ENCODE assay signal across 15 cellular contexts in the genomic region with DNA sequence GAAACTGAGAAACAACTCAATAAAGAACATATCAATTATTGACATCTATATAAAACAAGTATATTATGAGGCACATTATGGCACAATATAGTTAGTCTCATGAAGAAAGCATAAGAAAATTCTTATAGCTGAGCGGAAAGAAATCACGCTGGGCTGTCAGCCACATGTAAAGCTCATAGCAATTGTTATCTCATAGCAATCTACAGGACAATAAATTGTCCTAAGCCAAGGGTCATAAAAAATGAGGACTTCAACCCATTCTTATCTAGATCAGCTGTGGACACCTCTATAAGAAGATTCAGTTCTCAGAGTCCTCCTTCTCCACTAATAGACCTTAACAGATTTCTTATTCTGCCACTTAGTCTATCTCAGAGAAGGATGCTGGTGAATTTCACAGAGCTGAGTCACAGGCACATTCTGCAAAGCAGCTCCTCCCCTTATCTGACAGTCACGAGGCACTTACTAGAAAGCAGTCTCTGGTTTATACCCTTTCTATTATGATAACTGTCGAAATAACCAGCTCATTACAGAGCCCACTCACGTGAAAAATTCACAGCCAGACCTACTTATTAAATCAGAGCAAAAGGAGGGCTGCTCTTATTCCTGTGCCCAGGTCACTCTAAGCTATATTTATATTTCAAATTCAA.
DNase-seq lines count a peak whose midpoint lies in the region; ATAC-seq and TF ChIP-seq lines count a peak whose summit lies in the region.
"Had no signal": no experiment of that assay in that cellular context is flagged by ENCODE, and none has a peak within 500 bp of the region (broad histone marks: within the 10 kb centered on the region; RNA-seq: fewer than 3 reads in every experiment).

No MANE protein-coding gene starts in this region.

- H2AK5ac ChIP-seq in IMR-90 (ENCODE audit: low read depth, low read length): no peak overlapping the region

- POLR2A ChIA-PET in IMR-90 (lab: Charles Lee; ENCODE audit: unreplicated experiment) (no interaction called here), OCI-LY7 (lab: Charles Lee) (interaction anchor here (1.0 kb wide), 1 partner anchor 11 kb away, joined by 6 read pairs; no protein-coding TSS in a partner anchor)

- in situ Hi-C loops in IMR-90 (cut with MboI; ENCODE audit: low sequenced_read_pairs): no loop called here

- CTCF ChIA-PET in IMR-90 (lab: Yijun Ruan, JAX) (no interaction called here), OCI-LY7 (lab: Charles Lee; ENCODE audit: unreplicated experiment) (no interaction called here)

- no peak for TF ChIP-seq RAD21 in IMR-90 (IDR thresholded peaks at IDR 0.05; ENCODE audit: low read length)

- no peaks in the 10 kb centered on the region for H3K9me2 ChIP-seq in OCI-LY7 (ENCODE audit: insufficient read depth, low read length)

- intact Hi-C loops in IMR-90 (cut with micrococcal nuclease): no loop called here
- intact Hi-C loops in left colon (cut with DNase I, micrococcal nuclease): no loop called here
- intact Hi-C loops in OCI-LY7 (cut with micrococcal nuclease; ENCODE audit: unreplicated experiment): no loop called here

- BruUV-seq in IMR-90 (replicated peaks; lab: Mats Ljungman, UMichigan): no TSS peak
- no TSS peak for BruUV-seq in OCI-LY7 (replicated peaks; lab: Mats Ljungman, UMichigan)

- H3K4me2 ChIP-seq in IMR-90 (ENCODE audit: low read depth, low read length) (no peak overlapping the region), OCI-LY7 (ENCODE audit: low read length) (no peak overlapping the region)
- H3K4me2 ChIP-seq: GM23338 had no signal

- no peak overlapping the region for H3K56ac ChIP-seq in IMR-90 (ENCODE audit: extremely low read depth, insufficient read depth, low read length)

- no peak overlapping the region for H2AFZ ChIP-seq in IMR-90 (replicated peaks; ENCODE audit: low read length, poor library complexity)
- H2AFZ ChIP-seq in OCI-LY7 (ENCODE audit: low read length): no peak overlapping the region
- H2AFZ ChIP-seq: GM23338, parathyroid adenoma had no signal

- H3K36me3 ChIP-seq in IMR-90 (ENCODE audit: control insufficient read depth, insufficient read depth, low read length): no peaks in the 10 kb centered on the region
- H3K36me3 ChIP-seq in OCI-LY7 (ENCODE audit: insufficient read depth, low read length): no peaks in the 10 kb centered on the region
- H3K36me3 ChIP-seq: ascending aorta had no signal

- no peak overlapping the region for H3K9ac ChIP-seq in IMR-90 (ENCODE audit: low read depth, low read length)
- H3K9ac ChIP-seq: parathyroid adenoma had no signal

- H3K23ac ChIP-seq in IMR-90 (ENCODE audit: low read depth, low read length): no peak overlapping the region

- H3K4me3 ChIP-seq in AG10803 (ENCODE audit: low read length) (no peak overlapping the region), IMR-90 (ENCODE audit: insufficient read depth, low read depth, low read length) (no peak overlapping the region), cardiac fibroblast (replicated peaks in 1 of 2; ENCODE audit: low read depth in 2 of 2, low read length in 2 of 2) (no peak overlapping the region), OCI-LY7 (ENCODE audit: low read depth, low read length, poor library complexity, severe bottlenecking) (no peak overlapping the region)
- H3K4me3 ChIP-seq: ascending aorta, GM23338 had no signal

- H4K8ac ChIP-seq in IMR-90 (ENCODE audit: low read depth in 2 of 2, low read length in 2 of 2): no peak overlapping the region

- no peaks in the 10 kb centered on the region for H4K20me1 ChIP-seq in IMR-90 (ENCODE audit: insufficient read depth, low read length)
- H4K20me1 ChIP-seq in OCI-LY7 (ENCODE audit: insufficient read depth, low read length): no peaks in the 10 kb centered on the region

- H4K5ac ChIP-seq in IMR-90 (ENCODE audit: low read depth, low read length): no peak overlapping the region

- H3K27me3 ChIP-seq in IMR-90 (ENCODE audit: control insufficient read depth, insufficient read depth, low read length): no peaks in the 10 kb centered on the region
- H3K27me3 ChIP-seq: ascending aorta had no signal

- H4K91ac ChIP-seq in IMR-90 (ENCODE audit: insufficient read depth, low read depth, low read length): no peak overlapping the region

- no peak overlapping the region for H3K14ac ChIP-seq in IMR-90 (replicated peaks; ENCODE audit: low read depth, low read length)

- H2BK5ac ChIP-seq in IMR-90 (ENCODE audit: low read depth, low read length, poor library complexity, severe bottlenecking): no peak overlapping the region

- peak; percentile 44 for DNase-seq in AG10803 (ENCODE audit: low read depth)
- DNase-seq in IMR-90: peak; percentile 65
- DNase-seq in cardiac fibroblast (ENCODE audit: low read depth in 2 of 2): peak; percentile 48 to 65
- peak in 1 of 2 donors; percentile 31 for DNase-seq in left colon
- no peak for DNase-seq in activated naive CD8-positive, alpha-beta T cell treated with anti-CD3 and anti-CD28 coated beads, Interleukin-2, amount 50 U/mL, for 24 hours
- no peak for DNase-seq in NCI-H187 (lab: John Stamatoyannopoulos, UW)
- no peak for DNase-seq in SKM-1 treated with dmso at 0.1 percent for 144 hours (lab: John Stamatoyannopoulos, UW; ENCODE audit: unreplicated experiment)
- no peak for DNase-seq in OCI-LY7 (ENCODE audit: low spot score)
- DNase-seq: activated CD4-positive, alpha-beta memory T cell treated with anti-CD3 and anti-CD28 coated beads for 36 hours; CD8-positive, alpha-beta T cell; NCI-H1417 had no signal

- H2BK20ac ChIP-seq in IMR-90 (ENCODE audit: low read depth, low read length): no peak overlapping the region

- no peaks in the 10 kb centered on the region for H3K4me1 ChIP-seq in IMR-90 (ENCODE audit: control insufficient read depth, insufficient read depth, low read length)
- no peaks in the 10 kb centered on the region for H3K4me1 ChIP-seq in OCI-LY7 (ENCODE audit: insufficient read depth, low read length, poor library complexity, severe bottlenecking)
- H3K4me1 ChIP-seq: ascending aorta, parathyroid adenoma had no signal

- H3K27me3 Mint-ChIP-seq in activated naive CD8-positive, alpha-beta T cell treated with anti-CD3 and anti-CD28 coated beads, Interleukin-2, amount 50 U/mL, for 24 hours: no peaks in the 10 kb centered on the region
- H3K27me3 Mint-ChIP-seq: activated CD4-positive, alpha-beta memory T cell treated with anti-CD3 and anti-CD28 coated beads for 36 hours had no signal

- H3K9me1 ChIP-seq in IMR-90 (ENCODE audit: insufficient read depth, low read length): no peaks in the 10 kb centered on the region

- H3K27ac ChIP-seq in IMR-90 (ENCODE audit: insufficient read depth, low read length) (no peak overlapping the region), OCI-LY7 (ENCODE audit: low read depth, low read length, poor library complexity, severe bottlenecking) (no peak overlapping the region)
- H3K27ac ChIP-seq: ascending aorta, parathyroid adenoma had no signal

- WGBS in IMR-90 (ENCODE audit: extremely low coverage in 2 of 2, insufficient read length in 1 of 2), 2 experiments: no CpG with 5 or more reads among the region's 5 CpGs

- ATAC-seq in IMR-90 (ENCODE audit: low read depth) (peak; percentile 90), left colon (peak; percentile 98)
- no peak for ATAC-seq in activated naive CD8-positive, alpha-beta T cell treated with anti-CD3 and anti-CD28 coated beads, Interleukin-2, amount 50 U/mL, for 24 hours
- ATAC-seq: CD8-positive, alpha-beta T cell; GM23338; Right ventricle myocardium inferior had no signal

- H3K79me2 ChIP-seq in OCI-LY7 (ENCODE audit: insufficient read depth, low read depth, low read length): no peaks in the 10 kb centered on the region
- H3K79me2 ChIP-seq: parathyroid adenoma had no signal

- no peak for TF ChIP-seq POLR2A in IMR-90 (IDR thresholded peaks at IDR 0.05; ENCODE audit: low read depth, low read length)

- dilution Hi-C loops in IMR-90 (cut with HindIII; ENCODE audit: low sequenced_read_pairs, unreplicated experiment): no loop called here

- H3K4ac ChIP-seq in IMR-90 (ENCODE audit: low read depth, low read length): no peak overlapping the region

- no peaks in the 10 kb centered on the region for H3K36me3 Mint-ChIP-seq in activated naive CD8-positive, alpha-beta T cell treated with anti-CD3 and anti-CD28 coated beads, Interleukin-2, amount 50 U/mL, for 24 hours (ENCODE audit: low read depth)
- H3K36me3 Mint-ChIP-seq: activated CD4-positive, alpha-beta memory T cell treated with anti-CD3 and anti-CD28 coated beads for 36 hours; CD8-positive, alpha-beta T cell had no signal

- no peaks in the 10 kb centered on the region for H3K4me1 Mint-ChIP-seq in activated naive CD8-positive, alpha-beta T cell treated with anti-CD3 and anti-CD28 coated beads, Interleukin-2, amount 50 U/mL, for 24 hours
- H3K4me1 Mint-ChIP-seq: GM23338 had no signal

- H3K27ac Mint-ChIP-seq in activated naive CD8-positive, alpha-beta T cell treated with anti-CD3 and anti-CD28 coated beads, Interleukin-2, amount 50 U/mL, for 24 hours: no peak overlapping the region
- H3K27ac Mint-ChIP-seq: activated CD4-positive, alpha-beta memory T cell treated with anti-CD3 and anti-CD28 coated beads for 36 hours; CD8-positive, alpha-beta T cell; GM23338 had no signal

- H2AK9ac ChIP-seq in IMR-90 (replicated peaks; ENCODE audit: low read depth, low read length, poor library complexity): no peak overlapping the region

- no peaks in the 10 kb centered on the region for H3K79me1 ChIP-seq in IMR-90 (ENCODE audit: low read depth in 1 of 2, low read length in 2 of 2)

- H3K4me3 Mint-ChIP-seq in activated naive CD8-positive, alpha-beta T cell treated with anti-CD3 and anti-CD28 coated beads, Interleukin-2, amount 50 U/mL, for 24 hours: no peak overlapping the region
- H3K4me3 Mint-ChIP-seq: activated CD4-positive, alpha-beta memory T cell treated with anti-CD3 and anti-CD28 coated beads for 36 hours; CD8-positive, alpha-beta T cell; GM23338 had no signal

- no peak overlapping the region for H2BK15ac ChIP-seq in IMR-90 (ENCODE audit: low read depth, low read length)

- TF ChIP-seq CTCF in AG10803 (conservative IDR thresholded peaks at IDR 0.05; ENCODE audit: low read length) (no peak), IMR-90 (conservative IDR thresholded peaks at IDR 0.05; ENCODE audit: low read depth, low read length) (no peak), cardiac fibroblast (IDR thresholded peaks at IDR 0.05; ENCODE audit: low read depth, low read length) (no peak), OCI-LY7 (conservative IDR thresholded peaks at IDR 0.05; ENCODE audit: low read length) (no peak)

- H3K9me3 Mint-ChIP-seq in activated naive CD8-positive, alpha-beta T cell treated with anti-CD3 and anti-CD28 coated beads, Interleukin-2, amount 50 U/mL, for 24 hours: peaks cover 13% of the 10 kb centered on the region
- H3K9me3 Mint-ChIP-seq: GM23338 had no signal

- H2BK120ac ChIP-seq in IMR-90 (ENCODE audit: low read depth, low read length): no peak overlapping the region

- H3K9me3 ChIP-seq in IMR-90 (ENCODE audit: control insufficient read depth, insufficient read depth, low read length): no peaks in the 10 kb centered on the region
- H3K9me3 ChIP-seq in OCI-LY7 (ENCODE audit: low read length): no peaks in the 10 kb centered on the region

- H3K18ac ChIP-seq in IMR-90 (ENCODE audit: low read depth, low read length): no peak overlapping the region

Comparison
In these comparisons a context has a peak if more than half of its experiments do, and no peak if none do; other contexts are left out.
1. DNase-seq: peak in AG10803 (single experiment), IMR-90 (single experiment) and cardiac fibroblast (2 of 2); none in activated naive CD8-positive, alpha-beta T cell treated with anti-CD3 and anti-CD28 coated beads, Interleukin-2, amount 50 U/mL, for 24 hours (single experiment), NCI-H187 (0 of 2), SKM-1 treated with dmso at 0.1 percent for 144 hours (single experiment) and OCI-LY7 (single experiment).